ENCODE assay signal across 33 cellular contexts in the genomic region with DNA sequence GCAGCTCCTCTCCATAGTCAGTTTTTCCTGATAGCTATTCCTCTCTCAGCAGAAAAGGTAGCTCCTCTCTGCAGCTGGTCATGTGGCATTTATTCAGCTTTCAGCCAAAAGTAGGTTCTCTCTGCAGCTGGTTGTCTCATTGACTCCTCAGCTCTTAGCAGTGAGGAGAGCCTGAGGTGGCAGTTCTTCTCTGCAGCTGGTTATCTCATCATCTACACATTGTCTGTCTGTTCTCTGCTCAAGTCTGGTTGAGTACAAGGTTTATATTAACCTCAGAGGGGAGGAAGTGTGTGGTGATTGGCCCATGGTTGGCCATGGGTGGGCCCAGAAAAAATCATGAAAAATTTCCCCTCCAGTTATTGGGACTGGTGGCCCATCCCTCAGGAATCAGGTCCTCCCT.
"Had no signal": no experiment of that assay in that cellular context is flagged by ENCODE, and none has a peak within 500 bp of the region (broad histone marks: within the 10 kb centered on the region; RNA-seq: fewer than 3 reads in every experiment).

No MANE protein-coding gene starts in this region.

- H3K27ac ChIP-seq: body of pancreas, esophagus muscularis mucosa, foreskin keratinocyte, gastrocnemius medialis, heart left ventricle, VCaP had no signal

- FAIRE-seq: colon, TTC549 had no signal

- H3K27me3 ChIP-seq: body of pancreas, esophagus muscularis mucosa, foreskin keratinocyte, gastrocnemius medialis, heart left ventricle had no signal

- H3K4me1 ChIP-seq: body of pancreas, esophagus muscularis mucosa, foreskin keratinocyte, gastrocnemius medialis, heart left ventricle had no signal

- ATAC-seq: body of pancreas; effector memory CD8-positive, alpha-beta T cell; gastrocnemius medialis; heart left ventricle; T-helper 17 cell; WTC11 had no signal

- H3K4me3 Mint-ChIP-seq: activated naive CD4-positive, alpha-beta T cell treated with anti-CD3 and anti-CD28 coated beads for 36 hours; activated naive CD4-positive, alpha-beta T cell treated with anti-CD3 and anti-CD28 coated beads, Interleukin-2, amount 50 U/mL, for 24 hours; activated naive CD8-positive, alpha-beta T cell treated with anti-CD3 and anti-CD28 coated beads for 36 hours; activated T-helper 1 cell treated with anti-CD3 and anti-CD28 coated beads, Interleukin-12 subunit alpha, Interleukin-12 subunit beta, Interleukin-2, Interleukin-4 antibody, amounts not matched to agents 30 ng/mL and 10 ng/mL and 1 ng/mL, durations not matched to agents 14 hours and 24 hours and 36 hours; effector memory CD8-positive, alpha-beta T cell; T-helper 17 cell; WTC11 had no signal

- H3K27me3 Mint-ChIP-seq: activated naive CD4-positive, alpha-beta T cell treated with anti-CD3 and anti-CD28 coated beads, Interleukin-2, amount 50 U/mL, for 24 hours; activated naive CD8-positive, alpha-beta T cell treated with anti-CD3 and anti-CD28 coated beads for 36 hours; effector memory CD8-positive, alpha-beta T cell; T-helper 17 cell had no signal

- H3K4me1 Mint-ChIP-seq: T-helper 17 cell had no signal

- H3K9me3 ChIP-seq: body of pancreas, esophagus muscularis mucosa, gastrocnemius medialis, heart left ventricle had no signal

- DNase-seq: activated CD4-positive, alpha-beta T cell treated with anti-CD3 and anti-CD28 coated beads for 1 hour; activated CD4-positive, alpha-beta T cell treated with anti-CD3 and anti-CD28 coated beads for 48 hours; activated CD4-positive, alpha-beta T cell treated with anti-CD3 and anti-CD28 coated beads, Interleukin-2, amount 50 U/mL, for 1 hour; activated CD4-positive, alpha-beta T cell treated with anti-CD3 and anti-CD28 coated beads, Interleukin-2, amount 50 U/mL, for 48 hours; activated CD8-positive, alpha-beta memory T cell treated with anti-CD3 and anti-CD28 coated beads, Interleukin-2, amount 50 U/mL, for 48 hours; activated effector memory CD4-positive, alpha-beta T cell treated with anti-CD3 and anti-CD28 coated beads, Interleukin-2, amount 50 U/mL, for 16 hours; activated naive CD4-positive, alpha-beta T cell treated with anti-CD3 and anti-CD28 coated beads for 36 hours; activated naive CD8-positive, alpha-beta T cell treated with anti-CD3 and anti-CD28 coated beads for 36 hours; activated T-cell treated with anti-CD3 and anti-CD28 coated beads for 4 hours; activated T-cell treated with anti-CD3 and anti-CD28 coated beads, Interleukin-2, amount 50 U/mL, for 48 hours; amniotic stem cell; aorta; body of pancreas; caudate nucleus; cortex of kidney; dermis blood vessel endothelial cell; effector CD4-positive, alpha-beta T cell; effector memory CD8-positive, alpha-beta T cell; erythroblast; gastrocnemius medialis; glutamatergic neuron; heart left ventricle; T-helper 1 cell; T-helper 17 cell had no signal

- H3K36me3 ChIP-seq: esophagus muscularis mucosa, gastrocnemius medialis, heart left ventricle had no signal

- H3K36me3 Mint-ChIP-seq: activated naive CD4-positive, alpha-beta T cell treated with anti-CD3 and anti-CD28 coated beads, Interleukin-2, amount 50 U/mL, for 24 hours; activated naive CD8-positive, alpha-beta T cell treated with anti-CD3 and anti-CD28 coated beads for 36 hours; WTC11 had no signal

- H3K9me3 Mint-ChIP-seq: activated naive CD4-positive, alpha-beta T cell treated with anti-CD3 and anti-CD28 coated beads for 36 hours; activated naive CD4-positive, alpha-beta T cell treated with anti-CD3 and anti-CD28 coated beads, Interleukin-2, amount 50 U/mL, for 24 hours; activated naive CD8-positive, alpha-beta T cell treated with anti-CD3 and anti-CD28 coated beads for 36 hours; activated T-helper 1 cell treated with anti-CD3 and anti-CD28 coated beads, Interleukin-12 subunit alpha, Interleukin-12 subunit beta, Interleukin-2, Interleukin-4 antibody, amounts not matched to agents 30 ng/mL and 10 ng/mL and 1 ng/mL, durations not matched to agents 14 hours and 24 hours and 36 hours; activated T-helper 2 cell treated with anti-CD3 and anti-CD28 coated beads, Interferon-gamma antibody, Interleukin-2, Interleukin-4, amounts not matched to agents 10 μg/mL and 5 μg/mL and 100 μg/mL, durations not matched to agents 14 hours and 24 hours and 36 hours; effector memory CD8-positive, alpha-beta T cell; WTC11 had no signal

- H3K4me3 ChIP-seq: body of pancreas, esophagus muscularis mucosa, gastrocnemius medialis, heart left ventricle had no signal

- H3K27ac Mint-ChIP-seq: activated naive CD4-positive, alpha-beta T cell treated with anti-CD3 and anti-CD28 coated beads for 36 hours; activated naive CD4-positive, alpha-beta T cell treated with anti-CD3 and anti-CD28 coated beads, Interleukin-2, amount 50 U/mL, for 24 hours; activated naive CD8-positive, alpha-beta T cell treated with anti-CD3 and anti-CD28 coated beads for 36 hours; activated T-helper 1 cell treated with anti-CD3 and anti-CD28 coated beads, Interleukin-12 subunit alpha, Interleukin-12 subunit beta, Interleukin-2, Interleukin-4 antibody, amounts not matched to agents 30 ng/mL and 10 ng/mL and 1 ng/mL, durations not matched to agents 14 hours and 24 hours and 36 hours; activated T-helper 2 cell treated with anti-CD3 and anti-CD28 coated beads, Interferon-gamma antibody, Interleukin-2, Interleukin-4, amounts not matched to agents 10 μg/mL and 5 μg/mL and 100 μg/mL, durations not matched to agents 14 hours and 24 hours and 36 hours; effector memory CD8-positive, alpha-beta T cell; T-helper 17 cell; WTC11 had no signal
